Comparison of ENCODE assay signal across 8 cellular contexts in the genomic region with DNA sequence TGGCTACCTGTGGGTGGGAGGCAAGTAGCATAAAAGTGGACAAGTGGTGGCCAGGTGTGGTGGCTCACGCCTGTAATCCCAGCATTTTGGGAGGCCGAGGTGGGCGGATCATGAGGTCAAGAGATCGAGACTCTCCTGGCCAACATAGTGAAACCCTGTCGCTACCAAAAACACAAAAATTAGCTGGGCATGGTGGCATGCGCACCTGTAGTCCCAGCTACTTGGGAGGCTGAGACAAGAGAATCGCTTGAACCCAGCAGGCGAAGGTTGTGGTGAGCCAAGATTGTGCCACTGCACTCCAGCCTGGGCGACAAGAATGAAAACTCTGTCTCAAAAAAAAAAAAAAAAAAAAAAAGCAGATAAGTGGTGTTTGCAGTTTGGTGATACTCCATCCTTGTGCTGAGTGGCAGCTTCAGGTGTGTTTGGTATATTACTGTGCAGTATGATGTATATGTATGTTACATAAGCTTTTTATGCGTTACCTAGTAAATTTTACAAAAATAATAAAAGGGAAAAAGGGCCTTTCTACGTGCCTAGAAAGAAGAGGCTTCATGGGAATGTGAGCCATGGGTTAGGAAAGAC. TPM values are rescaled to one million over a fixed set of nuclear protein-coding genes. Genes with fewer than 3 reads are reported as not detected.
DNase-seq lines count a peak whose midpoint lies in the region; ATAC-seq and TF ChIP-seq lines count a peak whose summit lies in the region.

No MANE protein-coding gene starts in this region.

- ATAC-seq in GM18520 (IDR thresholded peaks at IDR 0.05; ENCODE audit: unreplicated experiment) (peak; percentile 17), HG03280 (IDR thresholded peaks at IDR 0.05; ENCODE audit: unreplicated experiment) (peak; percentile 7)

- H3K9me3 ChIP-seq in prostate gland, result no peaks in the 10 kb centered on the region
- no peaks in the 10 kb centered on the region for H3K9me3 ChIP-seq in HAP-1

- no peak for DNase-seq in caudate nucleus (lab: John Stamatoyannopoulos, UW)
- DNase-seq in prostate gland (ENCODE audit: low spot score), result no peak
- no peak for DNase-seq in stimulated activated CD4-positive, alpha-beta T cell treated with anti-CD3 and anti-CD28 coated beads, Interleukin-15, amount 100 ng/mL, for 24 hours
- no peak for DNase-seq in HAP-1 (ENCODE audit: low spot score in 2 of 2)
- no peak for DNase-seq in NCI-H1105 (lab: John Stamatoyannopoulos, UW)
- no peak for DNase-seq in NCI-H1436 treated with DMSO at 0.1 percent for 48 hours (lab: John Stamatoyannopoulos, UW)

- H3K4me3 ChIP-seq in prostate gland, result peak overlapping the region in 1 of 2 donors; percentile 13
- no peak overlapping the region for H3K4me3 ChIP-seq in HAP-1

- no peaks in the 10 kb centered on the region for H3K4me1 ChIP-seq in prostate gland (replicated peaks)
- H3K4me1 ChIP-seq in HAP-1, result no peaks in the 10 kb centered on the region

- H3K36me3 ChIP-seq in prostate gland, result no peaks in the 10 kb centered on the region
- no peaks in the 10 kb centered on the region for H3K36me3 ChIP-seq in HAP-1 (replicated peaks)

- WGBS in prostate gland, result 70% methylated on average over 11 of the region's 11 CpGs

- H3K27me3 ChIP-seq in prostate gland (replicated peaks; ENCODE audit: insufficient read depth), result no peaks in the 10 kb centered on the region
- no peaks in the 10 kb centered on the region; the same call in 1 of the 2 replicates for H3K27me3 ChIP-seq in HAP-1 (ENCODE audit: low read depth)

- no peak for TF ChIP-seq POLR2A in prostate gland (IDR thresholded peaks at IDR 0.05)

- in situ Hi-C loops in HAP-1 (cut with MboI; ENCODE audit: low sequenced_read_pairs), result loop anchor here (5.0 to 10.0 kb wide), 2 partner anchors 115 to 268 kb away; partner anchors contain the start of gene ERN1

- intact Hi-C loops in prostate gland (cut with DNase I), result no loop called here

- no peak for TF ChIP-seq CTCF in prostate gland (IDR thresholded peaks at IDR 0.05)

- H3K27ac ChIP-seq in caudate nucleus (ENCODE audit: low read depth, low read length) (peak overlapping the region; percentile 73), prostate gland (peak overlapping the region; percentile 52 to 53)

RNA-seq across cellular contexts. Expression of gene ICAM2, which starts 0.9 kb away (rescaled TPM):
- total RNA-seq in prostate gland, result 10 to 100 TPM in 1 of 2 donors, 1 to 10 TPM in 1; 7.3 to 12.6 TPM

RNA-seq across cellular contexts. Expression of gene PRR29, which starts 21.4 kb away (rescaled TPM):
- under 1 TPM; 0.09 to 0.74 TPM for total RNA-seq in prostate gland

RNA-seq across cellular contexts. Expression of gene SCN4A, which starts 46.9 kb away (rescaled TPM):
- total RNA-seq in prostate gland, result under 1 TPM; 0.23 TPM
